In genomic region chr7:88106430-88106829, GRCh38 we compare ENCODE assay signal across 20 cellular contexts.
DNase-seq lines count a peak whose midpoint lies in the region; ATAC-seq, FAIRE-seq and TF ChIP-seq lines count a peak whose summit lies in the region.
"Had no signal": no experiment of that assay in that cellular context is flagged by ENCODE, and none has a peak within 500 bp of the region (broad histone marks: within the 10 kb centered on the region; RNA-seq: fewer than 3 reads in every experiment).

No MANE protein-coding gene starts in this region.

- no peaks in the 10 kb centered on the region for H3K9me3 Mint-ChIP-seq in activated CD4-positive, alpha-beta memory T cell treated with anti-CD3 and anti-CD28 coated beads for 36 hours
- H3K9me3 Mint-ChIP-seq in activated CD4-positive, alpha-beta memory T cell treated with anti-CD3 and anti-CD28 coated beads, Interleukin-2, amount 10 ng/mL, durations not matched to agents 7 days and 5 days: no peaks in the 10 kb centered on the region
- no peaks in the 10 kb centered on the region for H3K9me3 Mint-ChIP-seq in activated T-helper 2 cell treated with anti-CD3 and anti-CD28 coated beads, Interferon-gamma antibody, Interleukin-2, Interleukin-4, amounts not matched to agents 10 μg/mL and 5 μg/mL and 100 μg/mL, durations not matched to agents 14 hours and 24 hours and 36 hours
- H3K9me3 Mint-ChIP-seq: HFFc6 had no signal

- intact Hi-C loops in activated CD4-positive, alpha-beta memory T cell treated with anti-CD3 and anti-CD28 coated beads for 36 hours (cut with micrococcal nuclease): no loop called here
- intact Hi-C loops in activated T-helper 2 cell treated with anti-CD3 and anti-CD28 coated beads, Interferon-gamma antibody, Interleukin-2, Interleukin-4, amounts not matched to agents 10 μg/mL and 5 μg/mL and 100 μg/mL, durations not matched to agents 14 hours and 24 hours and 36 hours (cut with micrococcal nuclease): loop anchor here (5.0 to 10.0 kb wide), 2 partner anchors 174 to 482 kb away; partner anchors contain the start of genes ADAM22 and RUNDC3B

- no peaks in the 10 kb centered on the region for H3K27me3 Mint-ChIP-seq in activated CD4-positive, alpha-beta memory T cell treated with anti-CD3 and anti-CD28 coated beads for 36 hours
- H3K27me3 Mint-ChIP-seq in activated CD4-positive, alpha-beta memory T cell treated with anti-CD3 and anti-CD28 coated beads, Interleukin-2, amount 10 ng/mL, durations not matched to agents 7 days and 5 days: no peaks in the 10 kb centered on the region
- H3K27me3 Mint-ChIP-seq in activated T-helper 2 cell treated with anti-CD3 and anti-CD28 coated beads, Interferon-gamma antibody, Interleukin-2, Interleukin-4, amounts not matched to agents 10 μg/mL and 5 μg/mL and 100 μg/mL, durations not matched to agents 14 hours and 24 hours and 36 hours (ENCODE audit: low read depth): no peaks in the 10 kb centered on the region

- CTCF ChIA-PET in activated CD4-positive, alpha-beta memory T cell treated with anti-CD3 and anti-CD28 coated beads for 36 hours (lab: Charles Lee): no interaction called here
- CTCF ChIA-PET in activated CD4-positive, alpha-beta memory T cell treated with anti-CD3 and anti-CD28 coated beads, Interleukin-2, amount 10 ng/mL, durations not matched to agents 7 days and 5 days (lab: Charles Lee): no interaction called here

- H3K27me3 ChIP-seq in GM06990 (replicated peaks; ENCODE audit: control insufficient read depth, insufficient read depth, low read length): no peaks in the 10 kb centered on the region
- H3K27me3 ChIP-seq: Peyer's patch had no signal

- DNase-seq in activated CD4-positive, alpha-beta memory T cell treated with anti-CD3 and anti-CD28 coated beads for 36 hours: peak; percentile 32
- no peak for DNase-seq in activated CD4-positive, alpha-beta memory T cell treated with anti-CD3 and anti-CD28 coated beads, Interleukin-2, amount 10 ng/mL, durations not matched to agents 7 days and 5 days
- DNase-seq in GM06990 (ENCODE audit: extremely low read depth, insufficient read length) (peak; percentile 32), NCI-H774 (lab: John Stamatoyannopoulos, UW) (no peak), HUDEP-2 (lab: John Stamatoyannopoulos, UW; ENCODE audit: unreplicated experiment in 76 of 76) (no peak), H54 (ENCODE audit: insufficient read length, low spot score) (no peak)
- DNase-seq in activated T-helper 2 cell treated with anti-CD3 and anti-CD28 coated beads, Interferon-gamma antibody, Interleukin-2, Interleukin-4, amounts not matched to agents 10 μg/mL and 5 μg/mL and 100 μg/mL, durations not matched to agents 14 hours and 24 hours and 36 hours (ENCODE audit: low spot score): no peak
- DNase-seq: AML-193, Caco-2, DMS53, HFFc6, KG1, NCI-H1105 treated with DMSO at 0.1 percent for 48 hours, NCI-H1930, NCI-H2171, Peyer's patch, Right ventricle myocardium superior had no signal

- POLR2A ChIA-PET in activated CD4-positive, alpha-beta memory T cell treated with anti-CD3 and anti-CD28 coated beads for 36 hours (lab: Charles Lee): no interaction called here
- POLR2A ChIA-PET in activated CD4-positive, alpha-beta memory T cell treated with anti-CD3 and anti-CD28 coated beads, Interleukin-2, amount 10 ng/mL, durations not matched to agents 7 days and 5 days (lab: Charles Lee): no interaction called here

- peak; percentile 66 for ATAC-seq in GM18867 (IDR thresholded peaks at IDR 0.05; ENCODE audit: unreplicated experiment)

- no peaks in the 10 kb centered on the region for H3K36me3 ChIP-seq in GM06990 (ENCODE audit: control insufficient read depth, insufficient read depth, low read length)
- H3K36me3 ChIP-seq: Peyer's patch had no signal

- TF ChIP-seq POLR2A in H54 (IDR thresholded peaks at IDR 0.05; ENCODE audit: low read depth, low read length): no peak

- H3K4me3 ChIP-seq in GM06990 (replicated peaks; ENCODE audit: low read depth, low read length): no peak overlapping the region
- H3K4me3 ChIP-seq: Peyer's patch had no signal

- peaks cover 9% of the 10 kb centered on the region for H3K4me1 Mint-ChIP-seq in activated CD4-positive, alpha-beta memory T cell treated with anti-CD3 and anti-CD28 coated beads for 36 hours (ENCODE audit: low read depth)
- peaks cover 6% of the 10 kb centered on the region for H3K4me1 Mint-ChIP-seq in activated CD4-positive, alpha-beta memory T cell treated with anti-CD3 and anti-CD28 coated beads, Interleukin-2, amount 10 ng/mL, durations not matched to agents 7 days and 5 days
- peaks cover 23% of the 10 kb centered on the region for H3K4me1 Mint-ChIP-seq in activated T-helper 2 cell treated with anti-CD3 and anti-CD28 coated beads, Interferon-gamma antibody, Interleukin-2, Interleukin-4, amounts not matched to agents 10 μg/mL and 5 μg/mL and 100 μg/mL, durations not matched to agents 14 hours and 24 hours and 36 hours (ENCODE audit: low read depth)

- no peak for FAIRE-seq in H54 (lab: Jason Lieb, UNC)
- FAIRE-seq: GM12892, H1 had no signal

- TF ChIP-seq CTCF in GM06990 (IDR thresholded peaks at IDR 0.05; ENCODE audit: insufficient read depth, low read length, poor library complexity, severe bottlenecking): no peak

- H3K36me3 Mint-ChIP-seq in activated CD4-positive, alpha-beta memory T cell treated with anti-CD3 and anti-CD28 coated beads for 36 hours: no peaks in the 10 kb centered on the region
- no peaks in the 10 kb centered on the region for H3K36me3 Mint-ChIP-seq in activated CD4-positive, alpha-beta memory T cell treated with anti-CD3 and anti-CD28 coated beads, Interleukin-2, amount 10 ng/mL, durations not matched to agents 7 days and 5 days (ENCODE audit: low read depth)
- no peaks in the 10 kb centered on the region for H3K36me3 Mint-ChIP-seq in activated T-helper 2 cell treated with anti-CD3 and anti-CD28 coated beads, Interferon-gamma antibody, Interleukin-2, Interleukin-4, amounts not matched to agents 10 μg/mL and 5 μg/mL and 100 μg/mL, durations not matched to agents 14 hours and 24 hours and 36 hours (ENCODE audit: low read depth)

- H3K27ac Mint-ChIP-seq in activated CD4-positive, alpha-beta memory T cell treated with anti-CD3 and anti-CD28 coated beads for 36 hours: peak overlapping the region; percentile 63
- no peak overlapping the region for H3K27ac Mint-ChIP-seq in activated CD4-positive, alpha-beta memory T cell treated with anti-CD3 and anti-CD28 coated beads, Interleukin-2, amount 10 ng/mL, durations not matched to agents 7 days and 5 days
- peak overlapping the region; percentile 61 for H3K27ac Mint-ChIP-seq in activated T-helper 2 cell treated with anti-CD3 and anti-CD28 coated beads, Interferon-gamma antibody, Interleukin-2, Interleukin-4, amounts not matched to agents 10 μg/mL and 5 μg/mL and 100 μg/mL, durations not matched to agents 14 hours and 24 hours and 36 hours
- H3K27ac Mint-ChIP-seq: HFFc6 had no signal

- H3K4me3 Mint-ChIP-seq in activated CD4-positive, alpha-beta memory T cell treated with anti-CD3 and anti-CD28 coated beads for 36 hours: no peak overlapping the region
- H3K4me3 Mint-ChIP-seq in activated CD4-positive, alpha-beta memory T cell treated with anti-CD3 and anti-CD28 coated beads, Interleukin-2, amount 10 ng/mL, durations not matched to agents 7 days and 5 days: no peak overlapping the region
- no peak overlapping the region for H3K4me3 Mint-ChIP-seq in activated T-helper 2 cell treated with anti-CD3 and anti-CD28 coated beads, Interferon-gamma antibody, Interleukin-2, Interleukin-4, amounts not matched to agents 10 μg/mL and 5 μg/mL and 100 μg/mL, durations not matched to agents 14 hours and 24 hours and 36 hours (ENCODE audit: low read depth)
- H3K4me3 Mint-ChIP-seq: HFFc6 had no signal

Comparison
In these comparisons a context has a peak if more than half of its experiments do, and no peak if none do; other contexts are left out.
1. DNase-seq: peak in activated CD4-positive, alpha-beta memory T cell treated with anti-CD3 and anti-CD28 coated beads for 36 hours (single experiment) and GM06990 (single experiment); none in activated CD4-positive, alpha-beta memory T cell treated with anti-CD3 and anti-CD28 coated beads, Interleukin-2, amount 10 ng/mL, durations not matched to agents 7 days and 5 days (single experiment), activated T-helper 2 cell treated with anti-CD3 and anti-CD28 coated beads, Interferon-gamma antibody, Interleukin-2, Interleukin-4, amounts not matched to agents 10 μg/mL and 5 μg/mL and 100 μg/mL, durations not matched to agents 14 hours and 24 hours and 36 hours (single experiment), NCI-H774 (single experiment), HUDEP-2 (0 of 76) and H54 (single experiment).